22 cellular contexts compared by ENCODE assay signal in genomic region chr1:14468751-14469150, GRCh38.
"Had no signal": no experiment of that assay in that cellular context is flagged by ENCODE, and none has a peak within 500 bp of the region (broad histone marks: within the 10 kb centered on the region; RNA-seq: fewer than 3 reads in every experiment).

No MANE protein-coding gene starts in this region.

- H3K27ac ChIP-seq: coronary artery, dorsolateral prefrontal cortex, esophagus muscularis mucosa, gastrocnemius medialis, heart right ventricle, left lung, lower lobe of right lung had no signal

- ATAC-seq: gastrocnemius medialis; heart right ventricle; left cardiac atrium; left lung; left ventricle myocardium superior; lower lobe of right lung; mucosa of descending colon; naive thymus-derived CD8-positive, alpha-beta T cell had no signal

- H3K36me3 ChIP-seq: esophagus muscularis mucosa, gastrocnemius medialis, heart right ventricle, left lung, lower lobe of right lung had no signal

- H3K4me3 Mint-ChIP-seq: mesothelial cell of epicardium; naive B cell; naive thymus-derived CD8-positive, alpha-beta T cell had no signal

- DNase-seq: dermis blood vessel endothelial cell; dorsolateral prefrontal cortex; effector CD4-positive, alpha-beta T cell; effector memory CD4-positive, alpha-beta T cell; foreskin fibroblast; foreskin melanocyte; gastrocnemius medialis; glutamatergic neuron; head of caudate nucleus; heart right ventricle; hippocampal formation; left cardiac atrium; left lung; left ventricle myocardium superior; lower lobe of right lung; mesenchymal stem cell; mucosa of descending colon; naive B cell; naive thymus-derived CD8-positive, alpha-beta T cell had no signal

- H3K4me3 ChIP-seq: coronary artery, dorsolateral prefrontal cortex, esophagus muscularis mucosa, gastrocnemius medialis, heart right ventricle, left lung, lower lobe of right lung, mucosa of descending colon had no signal

- H3K9me3 Mint-ChIP-seq: mesothelial cell of epicardium had no signal

- H3K4me1 Mint-ChIP-seq: naive B cell; naive thymus-derived CD8-positive, alpha-beta T cell had no signal

- H3K9me3 ChIP-seq: esophagus muscularis mucosa, gastrocnemius medialis, heart right ventricle, left lung, lower lobe of right lung, mucosa of descending colon had no signal

- H3K27ac Mint-ChIP-seq: mesothelial cell of epicardium; naive B cell; naive thymus-derived CD8-positive, alpha-beta T cell had no signal

- H3K36me3 Mint-ChIP-seq: mesothelial cell of epicardium; naive thymus-derived CD8-positive, alpha-beta T cell had no signal

- H3K27me3 ChIP-seq: dorsolateral prefrontal cortex, esophagus muscularis mucosa, gastrocnemius medialis, left lung had no signal

- H3K4me1 ChIP-seq: esophagus muscularis mucosa, gastrocnemius medialis, heart right ventricle, left lung, lower lobe of right lung had no signal
